ENCODE assay signal across 16 cellular contexts in the genomic region with DNA sequence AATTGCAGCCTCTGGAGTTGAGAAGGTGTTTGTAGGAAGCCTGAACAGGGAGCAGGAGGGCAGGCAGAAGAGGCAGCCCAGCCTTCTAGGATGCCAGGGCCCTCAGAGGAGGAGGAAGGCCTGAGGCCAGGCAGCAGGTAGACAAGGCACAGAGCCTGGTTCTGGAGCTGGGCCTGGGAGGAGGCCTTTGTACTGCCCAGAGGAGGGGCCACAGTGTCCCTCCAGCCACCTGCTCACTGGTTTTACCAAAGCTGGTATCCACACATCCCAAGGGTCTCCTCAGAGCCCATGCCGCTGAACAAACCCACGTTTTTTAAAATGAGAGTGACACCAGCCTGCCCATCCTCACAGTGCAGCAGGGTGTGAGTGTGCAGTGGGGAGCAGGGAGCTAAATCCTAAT.
A peak's percentile ranks its signal among the peaks of the same experiment; 100 is the strongest.
DNase-seq lines count a peak whose midpoint lies in the region; ATAC-seq, FAIRE-seq and TF ChIP-seq lines count a peak whose summit lies in the region.
"Had no signal": no experiment of that assay in that cellular context is flagged by ENCODE, and none has a peak within 500 bp of the region (broad histone marks: within the 10 kb centered on the region; RNA-seq: fewer than 3 reads in every experiment).

No MANE protein-coding gene starts in this region.

- no peak for TF ChIP-seq POLR2A in H1 (IDR thresholded peaks at IDR 0.05; ENCODE audit: control extremely low read depth in 1 of 2, low read depth in 2 of 2, low read length in 2 of 2)

- H2BK5ac ChIP-seq in H1 (ENCODE audit: low read depth, low read length) = no peak overlapping the region

- no peak overlapping the region for H2BK20ac ChIP-seq in H1 (ENCODE audit: low read length)

- FAIRE-seq in H1 (lab: Jason Lieb, UNC) = no peak

- H3K14ac ChIP-seq in H1 (ENCODE audit: insufficient read length) = no peak overlapping the region

- no peak overlapping the region for H3K18ac ChIP-seq in H1 (ENCODE audit: extremely low read depth, low read length)

- H3K4me3 ChIP-seq in A673 (ENCODE audit: low read depth, low read length, poor library complexity, severe bottlenecking) (no peak overlapping the region), H1 (ENCODE audit: extremely low read depth in 1 of 4, insufficient read depth in 2 of 4, low read depth in 3 of 4, low read length in 4 of 4) (no peak overlapping the region)
- H3K4me3 ChIP-seq: MG63, neural progenitor cell had no signal

- H3K56ac ChIP-seq in H1 (replicated peaks; ENCODE audit: insufficient read length, low read depth, low read length) = no peak overlapping the region

- no peaks in the 10 kb centered on the region for H3K79me2 ChIP-seq in H1 (ENCODE audit: control insufficient read depth in 1 of 2, insufficient read depth in 2 of 2, low read length in 2 of 2)

- H3K23ac ChIP-seq in H1 (ENCODE audit: insufficient read length) = no peak overlapping the region

- no peak for DNase-seq in A673 (ENCODE audit: low spot score)
- DNase-seq in ELF-1 (ENCODE audit: low read depth, low spot score) = peak; percentile 32
- DNase-seq in H1 (ENCODE audit: low read depth in 1 of 2, low spot score in 2 of 2) = no peak
- no peak for DNase-seq in sciatic nerve (ENCODE audit: low spot score)
- DNase-seq in stimulated activated naive CD4-positive, alpha-beta T cell (lab: John Stamatoyannopoulos, UW) = no peak
- DNase-seq in hepatic stellate cell (ENCODE audit: low spot score) = no peak
- DNase-seq: activated CD4-positive, alpha-beta T cell treated with anti-CD3 and anti-CD28 coated beads for 1 hour; BE2C; effector CD8-positive, alpha-beta T cell; foreskin keratinocyte; kidney glomerular epithelial cell; MG63; stimulated activated CD8-positive, alpha-beta memory T cell treated with anti-CD3 and anti-CD28 coated beads, Interleukin-4, amount 100 ng/mL, for 48 hours had no signal

- no peak overlapping the region for H2BK120ac ChIP-seq in H1 (replicated peaks; ENCODE audit: low read depth, low read length)

- H3K4me1 ChIP-seq in A673 (ENCODE audit: insufficient read depth, low read length, poor library complexity, severe bottlenecking) (peaks cover 50% of the 10 kb centered on the region), H1 (replicated peaks in 1 of 4; ENCODE audit: control insufficient read depth in 3 of 4, insufficient read depth in 4 of 4, low read length in 3 of 4) (peaks cover 4 to 7% (median 5%) of the 10 kb centered on the region in 4 experiments; a peak in 6 of 7 replicates)
- H3K4me1 ChIP-seq: foreskin keratinocyte had no signal

- intact Hi-C loops in A673 (cut with micrococcal nuclease; ENCODE audit: unreplicated experiment) = no loop called here
- intact Hi-C loops in sciatic nerve (cut with DNase I) = no loop called here

- H4K5ac ChIP-seq in H1 (ENCODE audit: insufficient read length, low read depth, low read length) = no peak overlapping the region

- H3K27ac ChIP-seq in A673 (ENCODE audit: low read depth, low read length, poor library complexity, severe bottlenecking) = peak overlapping the region; percentile 39
- no peak overlapping the region for H3K27ac ChIP-seq in H1 (ENCODE audit: low read depth, low read length)
- H3K27ac ChIP-seq: foreskin keratinocyte, neural progenitor cell had no signal

- H3K9ac ChIP-seq in H1 (replicated peaks in 1 of 4; ENCODE audit: extremely low read depth in 1 of 4, low read depth in 3 of 4, low read length in 3 of 4) = no peak overlapping the region
- H3K9ac ChIP-seq: neural progenitor cell had no signal

- CTCF ChIA-PET in A673 (lab: Charles Lee) (no interaction called here), H1 (lab: Charles Lee; ENCODE audit: partially characterized antibody) (interaction anchor here (0.8 to 3.1 kb wide), 5 partner anchors 30 to 76 kb away, joined by 3 to 12 read pairs (median 5); no protein-coding TSS in a partner anchor)

- H3K9me3 ChIP-seq in A673 (ENCODE audit: low read depth, low read length, poor library complexity, severe bottlenecking) (no peaks in the 10 kb centered on the region), H1 (ENCODE audit: insufficient read depth in 2 of 2, low read depth in 1 of 2, low read length in 1 of 2) (no peaks in the 10 kb centered on the region)
- H3K9me3 ChIP-seq: BE2C, MG63 had no signal

- POLR2A ChIA-PET in A673 (lab: Charles Lee; ENCODE audit: low non-redundant PET) = no interaction called here
- POLR2A ChIA-PET in H1 (lab: Charles Lee; ENCODE audit: partially characterized antibody) = interaction anchor here (1.0 to 2.2 kb wide), 2 partner anchors 9 to 11 kb away, joined by 3 to 8 read pairs; no protein-coding TSS in a partner anchor

- BruUV-seq in A673 (replicated peaks; lab: Mats Ljungman, UMichigan) = no TSS peak

- TF ChIP-seq CTCF in A673 (conservative IDR thresholded peaks at IDR 0.05; ENCODE audit: low read depth, low read length) = no peak
- no peak for TF ChIP-seq CTCF in H1 (IDR thresholded peaks at IDR 0.05; ENCODE audit: control extremely low read depth in 1 of 3, insufficient read depth in 1 of 3, low read depth in 1 of 3, low read length in 3 of 3)

- H2BK15ac ChIP-seq in H1 (ENCODE audit: low read length) = no peak overlapping the region

- no peak overlapping the region for H4K91ac ChIP-seq in H1 (replicated peaks; ENCODE audit: insufficient read length, low read length)

- H3K27me3 ChIP-seq in A673 (replicated peaks; ENCODE audit: insufficient read depth, low read depth, low read length, poor library complexity) (no peaks in the 10 kb centered on the region), H1 (replicated peaks in 1 of 4; ENCODE audit: control insufficient read depth in 3 of 4, extremely low read depth in 1 of 4, insufficient read depth in 3 of 4, low read length in 3 of 4) (peaks cover 0 to 2% (median 0%) of the 10 kb centered on the region in 4 experiments; a peak in 1 of 7 replicates)
- H3K27me3 ChIP-seq: BE2C, foreskin keratinocyte, MG63, neural progenitor cell had no signal

- no peak for TF ChIP-seq RAD21 in H1 (IDR thresholded peaks at IDR 0.05 in 1 of 2, conservative IDR thresholded peaks at IDR 0.05 in 1 of 2; ENCODE audit: low read depth in 2 of 2, low read length in 2 of 2)

- peak; percentile 4 for ATAC-seq in sciatic nerve
- ATAC-seq in HG03354 (IDR thresholded peaks at IDR 0.05; ENCODE audit: poor library complexity, severe bottlenecking, unreplicated experiment) = no peak
- no peak for ATAC-seq in GM21825 (IDR thresholded peaks at IDR 0.05; ENCODE audit: unreplicated experiment)
- ATAC-seq: foreskin keratinocyte had no signal

- H4K8ac ChIP-seq in H1 (ENCODE audit: extremely low read depth, insufficient read depth, low read length) = no peak overlapping the region

- peaks cover 0 to 1% of the 10 kb centered on the region in 2 experiments for H4K20me1 ChIP-seq in H1 (replicated peaks in 1 of 2; ENCODE audit: control insufficient read depth in 1 of 2, insufficient read depth in 2 of 2, low read length in 2 of 2)

- no peak overlapping the region for H3K4ac ChIP-seq in H1 (replicated peaks; ENCODE audit: insufficient read length, low read depth, low read length)

- H3K4me2 ChIP-seq in H1 (ENCODE audit: insufficient read depth in 1 of 2, low read depth in 2 of 2, low read length in 2 of 2) = no peak overlapping the region

- H2AK5ac ChIP-seq in H1 (ENCODE audit: low read depth, low read length) = no peak overlapping the region

- H3K36me3 ChIP-seq in A673 (ENCODE audit: insufficient read depth, low read length, poor library complexity, severe bottlenecking) (no peaks in the 10 kb centered on the region), H1 (ENCODE audit: control insufficient read depth in 2 of 4, insufficient read depth in 4 of 4, low read length in 3 of 4) (no peaks in the 10 kb centered on the region)
- H3K36me3 ChIP-seq: BE2C, MG63, neural progenitor cell had no signal

- TF ChIP-seq EP300 in H1 (IDR thresholded peaks at IDR 0.05; ENCODE audit: borderline replicate concordance in 1 of 2, low read depth in 2 of 2, low read length in 2 of 2) = no peak

- WGBS in H1 (ENCODE audit: extremely low coverage in 1 of 2, insufficient coverage in 1 of 2, insufficient read length in 1 of 2, insufficient replicate concordance in 2 of 2, low coverage in 1 of 2, low lambda C conversion rate in 2 of 2, missing lambda C conversion rate in 1 of 2), 2 experiments = 100% methylated on average over 2 of the region's 2 CpGs; no CpG with 5 or more reads in 1 of the 2 experiments

- no peak overlapping the region for H2AFZ ChIP-seq in H1 (ENCODE audit: low read length)

- H3K79me1 ChIP-seq in H1 (ENCODE audit: low read depth, low read length) = no peaks in the 10 kb centered on the region

- H2BK12ac ChIP-seq in H1 (ENCODE audit: low read depth, low read length) = peak overlapping the region; percentile 81; the same call in 1 of the 2 replicates

- 0 out of 2 replicates have a peak, but pooled peaks cover 4% of the 10 kb centered on the region for H3K23me2 ChIP-seq in H1 (ENCODE audit: low read depth, low read length)

TF ChIP-seq in H1, 55 proteins besides CTCF, POLR2A, EP300 and RAD21 (continues in another document):
- TF ChIP-seq EGR1 (IDR thresholded peaks at IDR 0.05; ENCODE audit: borderline replicate concordance, low read depth, low read length) = no peak
- TF ChIP-seq HDAC2 (IDR thresholded peaks at IDR 0.05; ENCODE audit: borderline replicate concordance in 1 of 2, low read depth in 2 of 2, low read length in 2 of 2) = no peak
- no peak for TF ChIP-seq SP2 (IDR thresholded peaks at IDR 0.05; ENCODE audit: low read length)
- no peak for TF ChIP-seq ATF3 (IDR thresholded peaks at IDR 0.05; ENCODE audit: insufficient read depth, low read depth, low read length)
- no peak for TF ChIP-seq TCF12 (IDR thresholded peaks at IDR 0.05; ENCODE audit: low read depth, low read length)
- TF ChIP-seq, protein P1, sequence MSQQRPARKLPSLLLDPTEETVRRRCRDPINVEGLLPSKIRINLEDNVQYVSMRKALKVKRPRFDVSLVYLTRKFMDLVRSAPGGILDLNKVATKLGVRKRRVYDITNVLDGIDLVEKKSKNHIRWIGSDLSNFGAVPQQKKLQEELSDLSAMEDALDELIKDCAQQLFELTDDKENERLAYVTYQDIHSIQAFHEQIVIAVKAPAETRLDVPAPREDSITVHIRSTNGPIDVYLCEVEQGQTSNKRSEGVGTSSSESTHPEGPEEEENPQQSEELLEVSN (IDR thresholded peaks at IDR 0.05) = no peak
- TF ChIP-seq POLR2AphosphoS5 (IDR thresholded peaks at IDR 0.05; ENCODE audit: low read depth, low read length) = no peak
- TF ChIP-seq CBX8 (IDR thresholded peaks at IDR 0.05; ENCODE audit: borderline replicate concordance, low read depth, low read length) = no peak
- no peak for TF ChIP-seq GABPA (IDR thresholded peaks at IDR 0.05; ENCODE audit: borderline replicate concordance, insufficient read depth, low read length)
- TF ChIP-seq BRCA1 (IDR thresholded peaks at IDR 0.05; ENCODE audit: low read depth, low read length) = no peak
- TF ChIP-seq CREB1 (IDR thresholded peaks at IDR 0.05) = no peak
- no peak for TF ChIP-seq CHD1 (IDR thresholded peaks at IDR 0.05; ENCODE audit: low read depth, low read length)
- no peak for TF ChIP-seq NANOG (IDR thresholded peaks at IDR 0.05; ENCODE audit: insufficient read depth, low read depth, low read length, poor library complexity, severe bottlenecking)
